13 cellular contexts compared by ENCODE assay signal in the genomic region with DNA sequence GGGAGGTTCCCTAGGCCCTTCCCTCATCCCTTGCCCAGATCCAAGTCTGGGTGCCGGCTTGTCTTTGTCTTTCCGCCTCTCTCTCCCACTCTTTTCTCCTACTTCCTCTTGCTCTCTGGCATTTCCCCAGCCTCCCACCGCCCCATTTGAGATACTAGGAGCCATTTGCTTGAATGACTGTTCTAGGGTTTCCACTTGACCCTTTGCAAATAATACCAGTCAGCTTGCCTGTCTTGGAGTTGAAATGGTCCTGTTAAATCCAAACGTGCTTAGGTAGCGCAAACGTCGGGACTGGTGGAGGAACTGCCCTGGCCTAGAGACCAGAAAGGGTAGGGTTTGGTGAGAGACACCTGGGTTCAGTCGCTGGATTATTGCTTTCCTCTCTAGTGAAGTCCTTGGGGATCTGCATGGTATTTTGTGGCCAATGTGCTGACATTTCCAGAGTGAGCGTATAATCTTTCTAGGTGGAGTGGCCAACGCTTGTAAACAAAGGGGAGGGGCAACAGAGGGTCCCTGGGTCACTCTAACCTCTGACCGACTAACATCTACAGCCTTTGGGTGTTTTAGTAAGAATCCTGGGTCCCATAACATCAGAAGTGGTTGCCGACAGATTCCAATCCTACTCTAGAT. TPM values are rescaled to one million over a fixed set of nuclear protein-coding genes. Genes with fewer than 3 reads are reported as not detected.
DNase-seq lines count a peak whose midpoint lies in the region; ATAC-seq and TF ChIP-seq lines count a peak whose summit lies in the region.
"Had no signal": no experiment of that assay in that cellular context is flagged by ENCODE, and none has a peak within 500 bp of the region (broad histone marks: within the 10 kb centered on the region; RNA-seq: fewer than 3 reads in every experiment).

No MANE protein-coding gene starts in this region.

- H3K27me3 ChIP-seq in left ventricle myocardium inferior (ENCODE audit: low read depth): peaks cover 100% of the 10 kb centered on the region

- ATAC-seq in Right ventricle myocardium superior (ENCODE audit: poor library complexity): no peak
- ATAC-seq in HG03521 (IDR thresholded peaks at IDR 0.05; ENCODE audit: unreplicated experiment): no peak
- no peak for ATAC-seq in left lobe of liver
- ATAC-seq: stimulated activated memory B cell treated with anti-CD40 and anti-IgM and Interleukin-4, amounts not matched to agents 10 μg/mL and 1 μg/mL and 100 μg/mL, for 72 hours had no signal

- peaks cover 32% of the 10 kb centered on the region for H3K4me1 ChIP-seq in left ventricle myocardium inferior

- TF ChIP-seq CTCF in left ventricle myocardium inferior (IDR thresholded peaks at IDR 0.05; ENCODE audit: borderline replicate concordance) (no peak), coronary artery (IDR thresholded peaks at IDR 0.05) (no peak), mesothelial cell of epicardium (IDR thresholded peaks at IDR 0.05; ENCODE audit: unreplicated experiment) (no peak), type B pancreatic cell (conservative IDR thresholded peaks at IDR 0.05) (no peak)

- no peak for DNase-seq in left ventricle myocardium inferior
- DNase-seq in Right ventricle myocardium superior: no peak
- no peak for DNase-seq in coronary artery (ENCODE audit: low spot score)
- no peak for DNase-seq in mesothelial cell of epicardium (ENCODE audit: low spot score in 2 of 2, unreplicated experiment in 2 of 2)
- DNase-seq in type B pancreatic cell (ENCODE audit: extremely low spot score, unreplicated experiment): no peak
- DNase-seq in RPMI8226: no peak
- no peak for DNase-seq in left lobe of liver (ENCODE audit: low spot score)
- DNase-seq: activated CD8-positive, alpha-beta memory T cell treated with anti-CD3 and anti-CD28 coated beads, Interleukin-2, amount 50 U/mL, for 48 hours; activated naive CD4-positive, alpha-beta T cell treated with Interleukin-2 at 50 U/mL for 16 hours; CD8-positive, alpha-beta memory T cell had no signal

- H3K9me3 ChIP-seq in left ventricle myocardium inferior (replicated peaks): no peaks in the 10 kb centered on the region

- H3K36me3 Mint-ChIP-seq in mesothelial cell of epicardium (no peaks in the 10 kb centered on the region), type B pancreatic cell (peaks cover 7% of the 10 kb centered on the region)
- H3K36me3 Mint-ChIP-seq: stimulated activated memory B cell treated with anti-CD40 and anti-IgM and Interleukin-4, amounts not matched to agents 10 μg/mL and 1 μg/mL and 100 μg/mL, for 72 hours had no signal

- H3K27me3 Mint-ChIP-seq in mesothelial cell of epicardium (ENCODE audit: low read depth) (peaks cover 99% of the 10 kb centered on the region), type B pancreatic cell (peaks cover 95% of the 10 kb centered on the region)

- H3K4me3 ChIP-seq in left ventricle myocardium inferior (peak overlapping the region; percentile 47), coronary artery (peak overlapping the region; percentile 59)

- H3K9me3 Mint-ChIP-seq in mesothelial cell of epicardium: no peaks in the 10 kb centered on the region
- no peaks in the 10 kb centered on the region for H3K9me3 Mint-ChIP-seq in type B pancreatic cell
- H3K9me3 Mint-ChIP-seq: stimulated activated memory B cell treated with anti-CD40 and anti-IgM and Interleukin-4, amounts not matched to agents 10 μg/mL and 1 μg/mL and 100 μg/mL, for 72 hours had no signal

- peak overlapping the region; percentile 50 for H3K4me3 Mint-ChIP-seq in mesothelial cell of epicardium
- peak overlapping the region; percentile 78 for H3K4me3 Mint-ChIP-seq in type B pancreatic cell
- H3K4me3 Mint-ChIP-seq: CD8-positive, alpha-beta memory T cell; stimulated activated memory B cell treated with anti-CD40 and anti-IgM and Interleukin-4, amounts not matched to agents 10 μg/mL and 1 μg/mL and 100 μg/mL, for 72 hours had no signal

- intact Hi-C loops in left ventricle myocardium inferior (cut with micrococcal nuclease): no loop called here
- intact Hi-C loops in Right ventricle myocardium superior (cut with DNase I): no loop called here

- H3K36me3 ChIP-seq in left ventricle myocardium inferior: no peaks in the 10 kb centered on the region

- H3K27ac Mint-ChIP-seq in mesothelial cell of epicardium: no peak overlapping the region
- peak overlapping the region; percentile 62 for H3K27ac Mint-ChIP-seq in type B pancreatic cell
- H3K27ac Mint-ChIP-seq: CD8-positive, alpha-beta memory T cell; stimulated activated memory B cell treated with anti-CD40 and anti-IgM and Interleukin-4, amounts not matched to agents 10 μg/mL and 1 μg/mL and 100 μg/mL, for 72 hours had no signal

- H3K27ac ChIP-seq in left ventricle myocardium inferior (replicated peaks) (no peak overlapping the region), coronary artery (no peak overlapping the region)

- H3K4me1 Mint-ChIP-seq in mesothelial cell of epicardium (peaks cover 16% of the 10 kb centered on the region), type B pancreatic cell (ENCODE audit: unreplicated experiment) (peaks cover 11% of the 10 kb centered on the region)
- H3K4me1 Mint-ChIP-seq: stimulated activated memory B cell treated with anti-CD40 and anti-IgM and Interleukin-4, amounts not matched to agents 10 μg/mL and 1 μg/mL and 100 μg/mL, for 72 hours had no signal

RNA-seq across cellular contexts. Expression of a gene that starts 10.7 kb away (rescaled TPM):
- not detected for total RNA-seq in left ventricle myocardium inferior
- total RNA-seq in Right ventricle myocardium superior: not detected
- 0.22 TPM in 1 of 3 replicates, not detected in the others for total RNA-seq in mesothelial cell of epicardium
- total RNA-seq in type B pancreatic cell (ENCODE audit: low replicate concordance): 184 TPM in 1 of 2 replicates, not detected in the other
- 21.7 TPM for total RNA-seq in left lobe of liver
- total RNA-seq: CD8-positive, alpha-beta memory T cell; T-helper 2 cell treated with Interferon-gamma antibody and Interleukin-4, amounts not matched to agents 100 ng/mL and 5 ng/mL, for 36 hours had no signal

RNA-seq across cellular contexts. Expression of a gene that starts 13.5 kb away (rescaled TPM):
- total RNA-seq in left ventricle myocardium inferior (not detected), Right ventricle myocardium superior (not detected), mesothelial cell of epicardium (not detected in 3 replicates), type B pancreatic cell (ENCODE audit: low replicate concordance) (40.2 TPM in 1 of 2 replicates, not detected in the other), left lobe of liver (0.45 TPM)
- total RNA-seq: CD8-positive, alpha-beta memory T cell; T-helper 2 cell treated with Interferon-gamma antibody and Interleukin-4, amounts not matched to agents 100 ng/mL and 5 ng/mL, for 36 hours had no signal
